ENCODE assay signal across 11 cellular contexts in genomic region chr4:118981171-118981838, GRCh38.
DNase-seq lines count a peak whose midpoint lies in the region; ATAC-seq and TF ChIP-seq lines count a peak whose summit lies in the region.
"Had no signal": no experiment of that assay in that cellular context is flagged by ENCODE, and none has a peak within 500 bp of the region (broad histone marks: within the 10 kb centered on the region; RNA-seq: fewer than 3 reads in every experiment).

No MANE protein-coding gene starts in this region.

- H3K36me3 ChIP-seq in rectal smooth muscle tissue (ENCODE audit: control insufficient read depth, insufficient read depth, low read length), result no peaks in the 10 kb centered on the region

- H3K27ac ChIP-seq in rectal smooth muscle tissue (ENCODE audit: low read depth, low read length), result peak overlapping the region; percentile 68

- H3K9ac ChIP-seq in rectal smooth muscle tissue (ENCODE audit: low read length), result no peak overlapping the region

- in situ Hi-C loops in GM13976 (cut with MboI; ENCODE audit: low sequenced_read_pairs, unreplicated experiment), result no loop called here

- no peak overlapping the region for H3K4me3 Mint-ChIP-seq in immature natural killer cell
- H3K4me3 Mint-ChIP-seq: CD4-positive, CD25-positive, alpha-beta regulatory T cell; naive B cell had no signal

- no peaks in the 10 kb centered on the region for H3K27me3 ChIP-seq in rectal smooth muscle tissue (ENCODE audit: control insufficient read depth, insufficient read depth, low read length)

- no peak overlapping the region for H3K4me3 ChIP-seq in fibroblast of mammary gland (ENCODE audit: control insufficient read depth, low read depth, low read length)
- no peak overlapping the region for H3K4me3 ChIP-seq in rectal smooth muscle tissue (ENCODE audit: low read length)

- no peak overlapping the region for H3K27ac Mint-ChIP-seq in immature natural killer cell
- H3K27ac Mint-ChIP-seq: CD4-positive, CD25-positive, alpha-beta regulatory T cell; naive B cell had no signal

- no peaks in the 10 kb centered on the region for H3K9me3 Mint-ChIP-seq in immature natural killer cell
- H3K9me3 Mint-ChIP-seq: naive B cell had no signal

- no peak for ATAC-seq in HG03342 (IDR thresholded peaks at IDR 0.05; ENCODE audit: unreplicated experiment)

- H3K27me3 Mint-ChIP-seq in immature natural killer cell (ENCODE audit: low read depth in 3 of 3), result peaks cover 2 to 8% (median 3%) of the 10 kb centered on the region in 3 donors

- peaks cover 45% of the 10 kb centered on the region for H3K4me1 ChIP-seq in rectal smooth muscle tissue (ENCODE audit: control insufficient read depth, insufficient read depth, low read length)

- H3K36me3 Mint-ChIP-seq in immature natural killer cell, result no peaks in the 10 kb centered on the region
- H3K36me3 Mint-ChIP-seq: CD4-positive, CD25-positive, alpha-beta regulatory T cell; naive B cell had no signal

- DNase-seq in ELF-1 (ENCODE audit: low read depth, low spot score), result peak; percentile 21
- DNase-seq in NCI-H2227 treated with DMSO at 0.1 percent for 48 hours (lab: John Stamatoyannopoulos, UW), result peak; percentile 91
- DNase-seq in fibroblast of mammary gland (ENCODE audit: low read depth), result peak; percentile 37
- DNase-seq in AML-193 (lab: John Stamatoyannopoulos, UW), result no peak
- no peak for DNase-seq in immature natural killer cell
- no peak for DNase-seq in GM13976 (ENCODE audit: low spot score)
- DNase-seq: NCI-H524 treated with DMSO at 0.1 percent for 48 hours had no signal

- no peaks in the 10 kb centered on the region for H3K4me1 Mint-ChIP-seq in immature natural killer cell
- H3K4me1 Mint-ChIP-seq: CD4-positive, CD25-positive, alpha-beta regulatory T cell; naive B cell had no signal

- TF ChIP-seq CTCF in fibroblast of mammary gland (conservative IDR thresholded peaks at IDR 0.05; ENCODE audit: control insufficient read depth, insufficient read depth, low read depth, low read length) (no peak), GM13976 (IDR thresholded peaks at IDR 0.05; ENCODE audit: borderline replicate concordance, control extremely low read depth, extremely low read depth, insufficient read depth, missing control alignments) (no peak)

Comparison
In these comparisons a context has a peak if more than half of its experiments do, and no peak if none do; other contexts are left out.
1. DNase-seq: peak in ELF-1 (single experiment), NCI-H2227 treated with DMSO at 0.1 percent for 48 hours (single experiment) and fibroblast of mammary gland (single experiment); none in AML-193 (0 of 2), immature natural killer cell (0 of 3) and GM13976 (single experiment).